In genomic region chr19:49109569-49110233, GRCh38 we compare ENCODE assay signal across 18 cellular contexts. TPM values are rescaled to one million over a fixed set of nuclear protein-coding genes. Genes with fewer than 3 reads are reported as not detected.
A peak's percentile ranks its signal among the peaks of the same experiment; 100 is the strongest.
DNase-seq lines count a peak whose midpoint lies in the region; TF ChIP-seq lines count a peak whose summit lies in the region.
"Had no signal": no experiment of that assay in that cellular context is flagged by ENCODE, and none has a peak within 500 bp of the region (broad histone marks: within the 10 kb centered on the region; RNA-seq: fewer than 3 reads in every experiment).

No MANE protein-coding gene starts in this region.

- no peaks in the 10 kb centered on the region for H3K79me1 ChIP-seq in mesendoderm (ENCODE audit: low read length)

- no peak overlapping the region for H2BK120ac ChIP-seq in mesendoderm (ENCODE audit: low read depth, low read length)

- H3K56ac ChIP-seq in mesendoderm (ENCODE audit: low read length), result no peak overlapping the region

- H2AFZ ChIP-seq in GM23248, result no peak overlapping the region

- peaks cover 13% of the 10 kb centered on the region for H3K4me1 ChIP-seq in GM23248 (ENCODE audit: insufficient read depth)
- H3K4me1 ChIP-seq in mesendoderm (ENCODE audit: control insufficient read depth, low read depth, low read length), result no peaks in the 10 kb centered on the region

- H3K9ac ChIP-seq in GM23248, result 0 out of 2 replicates have a peak overlapping the region, but pooled peaks have one; percentile 41
- no peak overlapping the region for H3K9ac ChIP-seq in mesendoderm (ENCODE audit: low read length)

- H3K4me2 ChIP-seq in GM23248 (ENCODE audit: unreplicated experiment) (no peak overlapping the region), mesendoderm (ENCODE audit: low read length) (no peak overlapping the region)

- peaks cover 27% of the 10 kb centered on the region for H3K36me3 Mint-ChIP-seq in endothelial cell (ENCODE audit: low read depth, unreplicated experiment)

- peaks cover 47% of the 10 kb centered on the region for H3F3A ChIP-seq in GM23248 (ENCODE audit: insufficient read depth)

- in situ Hi-C loops in GM23248 (cut with MboI), result no loop called here

- H3K27ac ChIP-seq in GM23248, result peak overlapping the region; percentile 55
- no peak overlapping the region for H3K27ac ChIP-seq in mesendoderm (ENCODE audit: low read depth, low read length)
- H3K27ac ChIP-seq: body of pancreas had no signal

- H3K79me2 ChIP-seq in GM23248 (ENCODE audit: insufficient read depth), result peaks cover 5% of the 10 kb centered on the region; the same call in 1 of the 2 replicates
- H3K79me2 ChIP-seq in mesendoderm (ENCODE audit: control insufficient read depth, insufficient read depth, low read length), result no peaks in the 10 kb centered on the region

- no peak for TF ChIP-seq CTCF in endothelial cell (IDR thresholded peaks at IDR 0.05; ENCODE audit: unreplicated experiment)

- no peaks in the 10 kb centered on the region for H3K9me3 ChIP-seq in GM23248 (ENCODE audit: low read depth)
- H3K9me3 ChIP-seq: body of pancreas, HAP-1 had no signal

- DNase-seq in GM23248 (no peak), endothelial cell (ENCODE audit: low spot score) (no peak), NCI-H2227 (lab: John Stamatoyannopoulos, UW; ENCODE audit: unreplicated experiment) (no peak), mesendoderm (no peak)
- DNase-seq: activated CD4-positive, alpha-beta T cell treated with anti-CD3 and anti-CD28 coated beads for 36 hours; activated naive CD4-positive, alpha-beta T cell treated with anti-CD3 and anti-CD28 coated beads, Interleukin-2, amount 50 U/mL, for 16 hours; AML-193; body of pancreas; GF-D8; left colon; NCI-H187 treated with DMSO at 0.1 percent for 48 hours; posterior cingulate gyrus; SIG-M5; stimulated activated naive CD8-positive, alpha-beta T cell treated with anti-CD3 and anti-CD28 coated beads, Interleukin-15, Interleukin-2, amounts not matched to agents 100 U/mL and 50 U/mL, for 24 hours; T-helper 9 cell had no signal

- no peak overlapping the region for H4K8ac ChIP-seq in mesendoderm (ENCODE audit: low read depth, low read length)

- H3K27me3 ChIP-seq in GM23248 (replicated peaks; ENCODE audit: insufficient read depth), result no peaks in the 10 kb centered on the region
- no peaks in the 10 kb centered on the region for H3K27me3 ChIP-seq in mesendoderm (ENCODE audit: insufficient read depth, low read length, poor library complexity)
- H3K27me3 ChIP-seq: body of pancreas had no signal

- H3K36me3 ChIP-seq in GM23248 (ENCODE audit: low read depth) (peaks cover 24% of the 10 kb centered on the region; the same call in 1 of the 2 replicates), mesendoderm (ENCODE audit: control insufficient read depth, insufficient read depth, low read length) (peaks cover 15% of the 10 kb centered on the region)

- H3K4me3 ChIP-seq in GM23248 (no peak overlapping the region), mesendoderm (ENCODE audit: low read length) (no peak overlapping the region)
- H3K4me3 ChIP-seq: body of pancreas, HAP-1 had no signal

- H2BK15ac ChIP-seq in mesendoderm (replicated peaks; ENCODE audit: low read depth), result no peak overlapping the region

- no peak overlapping the region for H4K5ac ChIP-seq in mesendoderm (ENCODE audit: low read length)

- peaks cover 24% of the 10 kb centered on the region for H3K4me1 Mint-ChIP-seq in endothelial cell (ENCODE audit: unreplicated experiment)

- H3K27ac Mint-ChIP-seq in endothelial cell (ENCODE audit: unreplicated experiment), result peak overlapping the region; percentile 20
- H3K27ac Mint-ChIP-seq: activated CD4-positive, alpha-beta T cell treated with anti-CD3 and anti-CD28 coated beads for 36 hours had no signal

- peak overlapping the region; percentile 50 for H3K4me3 Mint-ChIP-seq in endothelial cell (ENCODE audit: unreplicated experiment)
- H3K4me3 Mint-ChIP-seq: activated CD4-positive, alpha-beta T cell treated with anti-CD3 and anti-CD28 coated beads for 36 hours had no signal

- no peak overlapping the region for H3K23ac ChIP-seq in mesendoderm (ENCODE audit: low read length)

- no peaks in the 10 kb centered on the region; the same call in 1 of the 2 replicates for H4K20me1 ChIP-seq in GM23248 (ENCODE audit: insufficient read depth)

- no peaks in the 10 kb centered on the region for H3K9me2 ChIP-seq in GM23248 (ENCODE audit: insufficient read depth)

- WGBS in GM23248 (ENCODE audit: low coverage in 1 of 2, low lambda C conversion rate in 2 of 2, missing lambda C conversion rate in 2 of 2), 2 experiments, result 95 to 96% methylated on average over 8 of the region's 8 CpGs
- WGBS in mesendoderm (ENCODE audit: extremely low coverage, insufficient coverage, low lambda C conversion rate), result no CpG with 5 or more reads among the region's 8 CpGs

- H3K9me3 Mint-ChIP-seq in endothelial cell (ENCODE audit: unreplicated experiment), result no peaks in the 10 kb centered on the region

- H2AK5ac ChIP-seq in mesendoderm (ENCODE audit: low read length), result no peak overlapping the region

- H2BK5ac ChIP-seq in mesendoderm (ENCODE audit: low read length), result no peak overlapping the region

- no peak overlapping the region for H3K4ac ChIP-seq in mesendoderm (ENCODE audit: low read depth, low read length)

- no peak overlapping the region for H3K18ac ChIP-seq in mesendoderm (ENCODE audit: low read length)

- H3K27me3 Mint-ChIP-seq in endothelial cell (ENCODE audit: unreplicated experiment), result peaks cover 10% of the 10 kb centered on the region
- H3K27me3 Mint-ChIP-seq: activated CD4-positive, alpha-beta T cell treated with anti-CD3 and anti-CD28 coated beads for 36 hours had no signal

RNA-seq across cellular contexts. Expression of gene LIN7B, which starts 4.5 kb away (rescaled TPM):
- total RNA-seq in GM23248 (2014; rRNA removed; shearing (Covaris generic)), result 10.7 and 12.5 TPM in 2 replicates
- polyA plus RNA-seq in GM23248 (2016; fragmentation: Nextera tagmentation; extraction: Ambion mirVana), result 11.9 and 12.6 TPM in 2 replicates
- total RNA-seq in endothelial cell (ENCODE audit: unreplicated experiment), result 5.8 TPM
- 1.2 TPM for polyA plus RNA-seq in mesendoderm (2013, experiment 1 of 2)
- 1.3 TPM for polyA plus RNA-seq in mesendoderm (2013, experiment 2 of 2)

RNA-seq across cellular contexts. Expression of gene C19orf73, which starts 9.2 kb away (rescaled TPM):
- total RNA-seq in GM23248 (2014; rRNA removed; shearing (Covaris generic)), result 0.86 TPM in 1 of 2 replicates, not detected in the other
- 1.0 and 1.4 TPM in 2 replicates for polyA plus RNA-seq in GM23248 (2016; fragmentation: Nextera tagmentation; extraction: Ambion mirVana)
- total RNA-seq in endothelial cell (ENCODE audit: unreplicated experiment), result 0.51 TPM
- polyA plus RNA-seq in mesendoderm (2013, experiment 1 of 2), result 1.5 TPM
- 1.4 TPM for polyA plus RNA-seq in mesendoderm (2013, experiment 2 of 2)

RNA-seq across cellular contexts. Expression of gene PPFIA3, which starts 9.6 kb away (rescaled TPM):
- 0.63 and 2.4 TPM in 2 replicates for total RNA-seq in GM23248 (2014; rRNA removed; shearing (Covaris generic))
- polyA plus RNA-seq in GM23248 (2016; fragmentation: Nextera tagmentation; extraction: Ambion mirVana), result 1.2 TPM in 2 replicates
- 19.7 TPM for total RNA-seq in endothelial cell (ENCODE audit: unreplicated experiment)
- polyA plus RNA-seq in mesendoderm (2013, experiment 1 of 2), result 7.1 TPM
- 6.1 TPM for polyA plus RNA-seq in mesendoderm (2013, experiment 2 of 2)

RNA-seq across cellular contexts. Expression of gene SNRNP70, which starts 24.4 kb away (rescaled TPM):
- 146 and 184 TPM in 2 replicates for total RNA-seq in GM23248 (2014; rRNA removed; shearing (Covaris generic))
- 102 and 104 TPM in 2 replicates for polyA plus RNA-seq in GM23248 (2016; fragmentation: Nextera tagmentation; extraction: Ambion mirVana)
- total RNA-seq in endothelial cell (ENCODE audit: unreplicated experiment), result 203 TPM
- 320 TPM for polyA plus RNA-seq in mesendoderm (2013, experiment 1 of 2)
- 313 TPM for polyA plus RNA-seq in mesendoderm (2013, experiment 2 of 2)

RNA-seq across cellular contexts. Expression of gene KCNA7, which starts 37.2 kb away (rescaled TPM):
- total RNA-seq in GM23248 (2014; rRNA removed; shearing (Covaris generic)), result not detected in 2 replicates
- 0.04 and 0.13 TPM in 2 replicates for polyA plus RNA-seq in GM23248 (2016; fragmentation: Nextera tagmentation; extraction: Ambion mirVana)
- total RNA-seq in endothelial cell (ENCODE audit: unreplicated experiment), result not detected
- polyA plus RNA-seq in mesendoderm (2013, experiment 1 of 2), result 0.01 TPM
- 0.03 TPM for polyA plus RNA-seq in mesendoderm (2013, experiment 2 of 2)
- total RNA-seq: activated CD4-positive, alpha-beta T cell treated with anti-CD3 and anti-CD28 coated beads for 36 hours; body of pancreas; left colon; MCF 10A; NCI-H460 had no signal
